In genomic region chr20:39640147-39640546, GRCh38 we compare ENCODE assay signal across 7 cellular contexts.
"Had no signal": no experiment of that assay in that cellular context is flagged by ENCODE, and none has a peak within 500 bp of the region (broad histone marks: within the 10 kb centered on the region; RNA-seq: fewer than 3 reads in every experiment).

No MANE protein-coding gene starts in this region.

- H3K4me3 ChIP-seq: GM23338, K562 had no signal

- DNase-seq: H9, HCEC 1CT, IMR-90, KG1 had no signal

- H3K27ac Mint-ChIP-seq: GM23338 had no signal

- H3K27ac ChIP-seq: HL-60 had no signal

- H3K4me3 Mint-ChIP-seq: GM23338, H9 had no signal

- H3K9me3 Mint-ChIP-seq: GM23338, H9 had no signal
